Comparison of ENCODE assay signal across 23 cellular contexts in genomic region chr15:80564056-80564455, GRCh38.
"Had no signal": no experiment of that assay in that cellular context is flagged by ENCODE, and none has a peak within 500 bp of the region (broad histone marks: within the 10 kb centered on the region; RNA-seq: fewer than 3 reads in every experiment).

No MANE protein-coding gene starts in this region.

- DNase-seq: cerebellar nuclear complex; effector memory CD8-positive, alpha-beta T cell; erythroblast; esophagus squamous epithelium; foreskin melanocyte; kidney; left colon; left ventricle myocardium superior; lower lobe of right lung; natural killer cell; occipital lobe; pancreas; retina; right lobe of liver; small intestine; stimulated activated CD4-positive, alpha-beta T cell treated with anti-CD3 and anti-CD28 coated beads, Interleukin-15, amount 100 ng/mL, for 24 hours; stimulated activated CD4-positive, alpha-beta T cell treated with anti-CD3 and anti-CD28 coated beads, Interleukin-2, amount 100 ng/mL, for 48 hours; stimulated activated naive CD4-positive, alpha-beta T cell; stimulated activated naive CD8-positive, alpha-beta T cell treated with anti-CD3 and anti-CD28 coated beads, Interleukin-15, amount 100 ng/mL, for 72 hours; transverse colon; upper lobe of right lung; uterus had no signal

- H3K27ac ChIP-seq: esophagus squamous epithelium, lower lobe of right lung, pancreas, right lobe of liver, suprapubic skin, transverse colon, upper lobe of right lung, uterus had no signal
